ENCODE assay signal across 1 cellular context in the genomic region with DNA sequence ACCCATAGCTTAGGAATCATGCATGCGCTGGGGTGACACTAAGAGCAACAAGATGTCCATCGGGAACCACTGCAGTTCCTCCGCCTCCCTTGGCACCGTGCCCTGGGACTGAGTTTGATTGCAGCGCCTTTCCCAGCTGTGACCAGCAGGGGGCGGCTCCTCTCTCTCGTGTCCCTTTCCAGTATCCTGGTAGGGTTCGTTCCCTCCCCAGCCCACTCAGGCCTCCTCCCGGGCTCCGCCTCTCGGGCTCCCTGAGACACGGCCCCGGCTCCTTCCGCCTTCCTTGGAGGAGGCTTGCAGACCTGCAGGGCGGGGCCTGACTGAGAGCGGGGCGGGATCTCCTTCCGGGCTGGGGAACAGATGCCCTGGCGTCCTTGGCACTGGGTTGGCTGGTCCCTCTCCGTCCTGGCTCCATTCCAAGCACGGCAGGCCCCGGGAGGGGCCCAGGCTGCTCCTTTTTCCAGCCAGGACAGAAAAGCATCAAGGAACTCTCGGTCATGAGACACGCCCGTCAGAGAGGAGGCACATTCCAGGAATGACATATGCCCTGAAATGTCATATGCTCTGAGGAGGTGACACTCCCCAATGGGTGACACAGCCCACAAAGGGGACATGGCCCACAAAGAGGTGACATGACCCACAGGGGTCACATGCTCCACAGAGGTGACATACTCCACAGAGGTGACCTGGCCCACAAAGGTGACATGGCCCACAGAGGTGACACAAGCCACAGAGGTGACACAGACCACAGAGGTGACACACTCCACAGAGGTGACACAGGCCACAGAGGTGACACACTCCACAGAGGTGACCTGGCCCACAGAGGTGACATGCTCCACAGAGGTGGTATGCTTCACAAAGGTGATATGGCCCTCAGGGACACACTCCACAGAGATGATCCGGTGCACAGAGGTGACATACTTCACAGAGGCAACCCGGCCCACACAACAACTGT.
A peak's percentile ranks its signal among the peaks of the same experiment; 100 is the strongest.
TF ChIP-seq lines count a peak whose summit lies in the region.

No MANE protein-coding gene starts in this region.

TF ChIP-seq in HEK293, 187 proteins besides CTCF, POLR2A, EP300 and RAD21 (continued from another document):
- TF ChIP-seq AEBP2 (tag by site-specific recombination; IDR thresholded peaks at IDR 0.05; ENCODE audit: borderline replicate concordance) (no peak), ZNF843 (tag by site-specific recombination; IDR thresholded peaks at IDR 0.05) (no peak), ZNF514 (tag by site-specific recombination; IDR thresholded peaks at IDR 0.05) (no peak), ZNF239 (tag by site-specific recombination; IDR thresholded peaks at IDR 0.05) (no peak), ZEB2 (tag by site-specific recombination; IDR thresholded peaks at IDR 0.05) (no peak; the same call in 1 of the 2 replicates), ZBTB7A (tag by site-specific recombination; IDR thresholded peaks at IDR 0.05; ENCODE audit: low read depth) (no peak), ZNF600 (tag by site-specific recombination; IDR thresholded peaks at IDR 0.05) (peak; percentile 61; the same call in 1 of the 2 replicates), ZNF148 (tag by site-specific recombination; IDR thresholded peaks at IDR 0.05; ENCODE audit: borderline replicate concordance) (no peak), ZNF157 (tag by site-specific recombination; IDR thresholded peaks at IDR 0.05) (no peak), ZNF549 (tag by site-specific recombination; IDR thresholded peaks at IDR 0.05) (no peak), SCRT1 (tag by site-specific recombination; IDR thresholded peaks at IDR 0.05; ENCODE audit: borderline replicate concordance) (no peak), ZNF423 (tag by site-specific recombination; IDR thresholded peaks at IDR 0.05) (no peak), OSR2 (tag by site-specific recombination; IDR thresholded peaks at IDR 0.05) (no peak)
- TF ChIP-seq, protein P1, sequence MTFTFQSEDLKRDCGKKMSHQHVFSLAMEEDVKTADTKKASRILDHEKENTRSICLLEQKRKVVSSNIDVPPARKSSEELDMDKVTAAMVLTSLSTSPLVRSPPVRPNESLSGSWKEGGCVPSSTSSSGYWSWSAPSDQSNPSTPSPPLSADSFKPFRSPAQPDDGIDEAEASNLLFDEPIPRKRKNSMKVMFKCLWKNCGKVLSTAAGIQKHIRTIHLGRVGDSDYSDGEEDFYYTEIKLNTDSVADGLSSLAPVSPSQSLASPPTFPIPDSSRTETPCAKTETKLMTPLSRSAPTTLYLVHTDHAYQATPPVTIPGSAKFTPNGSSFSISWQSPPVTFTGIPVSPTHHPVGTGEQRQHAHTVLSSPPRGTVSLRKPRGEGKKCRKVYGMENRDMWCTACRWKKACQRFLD (tag by site-specific recombination; IDR thresholded peaks at IDR 0.05): no peak
TF ChIP-seq in HEK293: peak in this region for 28.
